28 cellular contexts compared by ENCODE assay signal in the genomic region with DNA sequence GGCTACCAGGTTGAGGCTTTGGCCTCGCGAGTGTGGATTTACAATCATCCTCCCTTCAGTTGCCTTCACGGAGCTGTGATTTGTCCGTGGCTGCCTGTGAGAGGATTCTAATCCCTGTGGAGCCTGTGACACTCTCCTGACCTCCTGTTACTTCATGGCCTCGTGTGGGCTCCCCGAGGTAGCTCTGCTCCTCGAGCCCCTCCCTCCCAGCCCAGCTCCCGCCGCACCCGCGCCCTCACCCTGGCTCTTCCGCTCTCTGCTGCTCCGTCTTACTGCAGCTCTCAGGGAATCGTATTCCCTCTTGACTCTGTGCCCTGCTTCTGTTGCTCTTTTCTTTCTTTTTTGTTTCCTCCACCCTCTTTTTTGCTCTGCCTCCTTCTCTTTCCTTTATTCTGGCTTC.
DNase-seq lines count a peak whose midpoint lies in the region; ATAC-seq and TF ChIP-seq lines count a peak whose summit lies in the region.
"Had no signal": no experiment of that assay in that cellular context is flagged by ENCODE, and none has a peak within 500 bp of the region (broad histone marks: within the 10 kb centered on the region; RNA-seq: fewer than 3 reads in every experiment).

No MANE protein-coding gene starts in this region.

- H2BK120ac ChIP-seq in mesendoderm (ENCODE audit: low read depth, low read length): no peak overlapping the region

- peak overlapping the region in 1 of 2 donors; percentile 29 for H3K27ac ChIP-seq in right atrium auricular region
- H3K27ac ChIP-seq in fibroblast of lung (ENCODE audit: insufficient read depth, low read length): no peak overlapping the region
- H3K27ac ChIP-seq in caudate nucleus (ENCODE audit: low read depth, low read length): no peak overlapping the region
- H3K27ac ChIP-seq in mesendoderm (ENCODE audit: low read depth, low read length): no peak overlapping the region
- H3K27ac ChIP-seq: A549, cardiac muscle cell, dorsolateral prefrontal cortex, lower lobe of right lung, upper lobe of left lung had no signal

- H3K9me3 ChIP-seq in right atrium auricular region: no peaks in the 10 kb centered on the region
- H3K9me3 ChIP-seq in fibroblast of lung (ENCODE audit: control insufficient read depth, insufficient read depth, low read depth, low read length): no peaks in the 10 kb centered on the region
- H3K9me3 ChIP-seq: A549, BE2C, lower lobe of right lung, SK-N-SH, upper lobe of left lung had no signal

- H3K79me2 ChIP-seq in fibroblast of lung (ENCODE audit: control insufficient read depth, insufficient read depth, low read length) (no peaks in the 10 kb centered on the region), mesendoderm (ENCODE audit: control insufficient read depth, insufficient read depth, low read length) (no peaks in the 10 kb centered on the region)

- no CpG with 5 or more reads among the region's 14 CpGs for WGBS in mesendoderm (ENCODE audit: extremely low coverage, insufficient coverage, low lambda C conversion rate)

- peaks cover 7% of the 10 kb centered on the region for H3K27me3 Mint-ChIP-seq in nephron progenitor cell (ENCODE audit: low read depth, poor library complexity)
- H3K27me3 Mint-ChIP-seq: T-helper 17 cell had no signal

- DNase-seq in Right ventricle myocardium superior (no peak), right atrium auricular region (ENCODE audit: low spot score) (no peak), fibroblast of lung (ENCODE audit: low read depth in 2 of 2) (no peak), nephron progenitor cell (peak; percentile 13), caudate nucleus (lab: John Stamatoyannopoulos, UW) (no peak), mesendoderm (no peak)
- DNase-seq: activated CD4-positive, alpha-beta T cell treated with anti-CD3 and anti-CD28 coated beads for 48 hours; activated T-cell treated with anti-CD3 and anti-CD28 coated beads, Interleukin-2, amount 50 U/mL, for 24 hours; BE2C; DMS153; dorsolateral prefrontal cortex; foreskin melanocyte; hippocampal formation; lower lobe of right lung; NCI-H1694; NCI-H69; RPMI8226; SK-N-SH; small intestine; stimulated activated CD4-positive, alpha-beta T cell treated with anti-CD3 and anti-CD28 coated beads, Interleukin-2, amount 100 ng/mL, for 24 hours; T-helper 17 cell had no signal

- ATAC-seq in Right ventricle myocardium superior (ENCODE audit: poor library complexity) (peak; percentile 56), HG02970 (IDR thresholded peaks at IDR 0.05; ENCODE audit: low FRiP score, unreplicated experiment) (no peak), HG02588 (IDR thresholded peaks at IDR 0.05; ENCODE audit: unreplicated experiment) (no peak)
- ATAC-seq: A549, lower lobe of right lung, T-helper 17 cell had no signal

- H4K8ac ChIP-seq in mesendoderm (ENCODE audit: low read depth, low read length): no peak overlapping the region

- H3K23ac ChIP-seq in mesendoderm (ENCODE audit: low read length): no peak overlapping the region

- H3K56ac ChIP-seq in mesendoderm (ENCODE audit: low read length): no peak overlapping the region

- H3K36me3 ChIP-seq in right atrium auricular region (no peaks in the 10 kb centered on the region), fibroblast of lung (ENCODE audit: control insufficient read depth, insufficient read depth, low read length) (no peaks in the 10 kb centered on the region), mesendoderm (ENCODE audit: control insufficient read depth, insufficient read depth, low read length) (no peaks in the 10 kb centered on the region)
- H3K36me3 ChIP-seq: BE2C, cardiac muscle cell, lower lobe of right lung, upper lobe of left lung had no signal

- H4K20me1 ChIP-seq in fibroblast of lung (ENCODE audit: control insufficient read depth, extremely low read depth, insufficient read depth, low read length): no peaks in the 10 kb centered on the region

- no peaks in the 10 kb centered on the region for H3K27me3 ChIP-seq in right atrium auricular region
- no peaks in the 10 kb centered on the region for H3K27me3 ChIP-seq in fibroblast of lung (ENCODE audit: control insufficient read depth, insufficient read depth, low read length)
- no peaks in the 10 kb centered on the region for H3K27me3 ChIP-seq in mesendoderm (ENCODE audit: insufficient read depth, low read length, poor library complexity)
- H3K27me3 ChIP-seq: cardiac muscle cell, upper lobe of left lung had no signal

- no peaks in the 10 kb centered on the region for H3K79me1 ChIP-seq in mesendoderm (ENCODE audit: low read length)

- H3K27ac Mint-ChIP-seq in nephron progenitor cell: peak overlapping the region; percentile 27
- H3K27ac Mint-ChIP-seq: activated T-cell treated with anti-CD3 and anti-CD28 coated beads, Interleukin-2, amount 50 U/mL, for 24 hours; progenitor cell of endocrine pancreas; T-helper 17 cell had no signal

- no peaks in the 10 kb centered on the region for H3K9me3 Mint-ChIP-seq in nephron progenitor cell
- H3K9me3 Mint-ChIP-seq: activated T-cell treated with anti-CD3 and anti-CD28 coated beads, Interleukin-2, amount 50 U/mL, for 24 hours; neural crest cell had no signal

- no peak overlapping the region for H2BK5ac ChIP-seq in mesendoderm (ENCODE audit: low read length)

- no peak overlapping the region for H3K18ac ChIP-seq in mesendoderm (ENCODE audit: low read length)

- no peak overlapping the region for H2BK15ac ChIP-seq in mesendoderm (replicated peaks; ENCODE audit: low read depth)

- peak overlapping the region; percentile 8 for H3K4me2 ChIP-seq in fibroblast of lung (ENCODE audit: extremely low read depth, insufficient read depth, low read length)
- H3K4me2 ChIP-seq in mesendoderm (ENCODE audit: low read length): no peak overlapping the region
- H3K4me2 ChIP-seq: A549, SK-N-SH had no signal

- H3K4me1 ChIP-seq in right atrium auricular region (no peaks in the 10 kb centered on the region), fibroblast of lung (ENCODE audit: control insufficient read depth, extremely low read depth, insufficient read depth, low read length) (no peaks in the 10 kb centered on the region), mesendoderm (ENCODE audit: control insufficient read depth, low read depth, low read length) (no peaks in the 10 kb centered on the region)
- H3K4me1 ChIP-seq: A549, BE2C, lower lobe of right lung, upper lobe of left lung had no signal

- H2AFZ ChIP-seq in fibroblast of lung (ENCODE audit: low read length): peak overlapping the region; percentile 34

- H3K4ac ChIP-seq in mesendoderm (ENCODE audit: low read depth, low read length): no peak overlapping the region

- H3K9ac ChIP-seq in fibroblast of lung (ENCODE audit: insufficient read depth, low read length) (no peak overlapping the region), mesendoderm (ENCODE audit: low read length) (no peak overlapping the region)
- H3K9ac ChIP-seq: SK-N-SH had no signal

- TF ChIP-seq CTCF in right atrium auricular region (IDR thresholded peaks at IDR 0.05) (no peak), fibroblast of lung (conservative IDR thresholded peaks at IDR 0.05 in 1 of 2, IDR thresholded peaks at IDR 0.05 in 1 of 2; ENCODE audit: low read depth in 1 of 2, low read length in 2 of 2) (no peak), nephron progenitor cell (IDR thresholded peaks at IDR 0.05) (no peak)

- H3K4me3 ChIP-seq in right atrium auricular region (peak overlapping the region in 1 of 2 donors; percentile 13), fibroblast of lung (replicated peaks in 1 of 4; ENCODE audit: control extremely low read depth in 1 of 4, insufficient read depth in 1 of 4, low read depth in 3 of 4, low read length in 4 of 4) (no peak overlapping the region), mesendoderm (ENCODE audit: low read length) (no peak overlapping the region)
- H3K4me3 ChIP-seq: A549, cardiac muscle cell, lower lobe of right lung, upper lobe of left lung had no signal

- H3K36me3 Mint-ChIP-seq in nephron progenitor cell (ENCODE audit: low read depth): no peaks in the 10 kb centered on the region

- H3K4me3 Mint-ChIP-seq in nephron progenitor cell: peak overlapping the region; percentile 13
- H3K4me3 Mint-ChIP-seq: activated T-cell treated with anti-CD3 and anti-CD28 coated beads, Interleukin-2, amount 50 U/mL, for 24 hours; neural crest cell; T-helper 17 cell had no signal

- H2AK5ac ChIP-seq in mesendoderm (ENCODE audit: low read length): no peak overlapping the region

- peaks cover 10% of the 10 kb centered on the region for H3K4me1 Mint-ChIP-seq in nephron progenitor cell
- H3K4me1 Mint-ChIP-seq: T-helper 17 cell had no signal

- no peak overlapping the region for H4K5ac ChIP-seq in mesendoderm (ENCODE audit: low read length)

- intact Hi-C loops in Right ventricle myocardium superior (cut with DNase I): no loop called here
